1 cellular context compared by ENCODE assay signal in genomic region chr20:53622247-53623114, GRCh38.
TF ChIP-seq lines count a peak whose summit lies in the region.

No MANE protein-coding gene starts in this region.

TF ChIP-seq in HepG2, 621 proteins besides CTCF, POLR2A, EP300 and RAD21 (continued from another document and continues in another):
- TF ChIP-seq ZGPAT (CRISPR knock-in tag; IDR thresholded peaks at IDR 0.05) (peak; percentile 12; the same call in 1 of the 2 replicates), SAP130 (CRISPR knock-in tag; IDR thresholded peaks at IDR 0.05; ENCODE audit: low read depth) (peak; percentile 29; the same call in 1 of the 2 replicates), ZMYM4 (CRISPR knock-in tag; IDR thresholded peaks at IDR 0.05) (peak; percentile 64; the same call in 1 of the 2 replicates), ZNF292 (CRISPR knock-in tag; IDR thresholded peaks at IDR 0.05; ENCODE audit: borderline replicate concordance, low read depth) (peak; percentile 77), ZBTB40 (IDR thresholded peaks at IDR 0.05) (no peak), ZBTB40 (CRISPR knock-in tag; IDR thresholded peaks at IDR 0.05) (peak; percentile 36; the same call in 1 of the 2 replicates), HOXA3 (CRISPR knock-in tag; IDR thresholded peaks at IDR 0.05) (peak; percentile 82), RNF219 (CRISPR knock-in tag; IDR thresholded peaks at IDR 0.05) (peak; percentile 42; the same call in 1 of the 2 replicates), ZNF704 (CRISPR knock-in tag; IDR thresholded peaks at IDR 0.05; ENCODE audit: borderline replicate concordance) (no peak), ZNF3 (CRISPR knock-in tag; IDR thresholded peaks at IDR 0.05) (peak; percentile 77), ASH2L (IDR thresholded peaks at IDR 0.05; ENCODE audit: insufficient read length, low read depth, low read length) (peak; percentile 36), MZF1 (CRISPR knock-in tag; IDR thresholded peaks at IDR 0.05; ENCODE audit: borderline replicate concordance) (0 out of 2 replicates have a peak, but pooled peaks have one; percentile 52), GABPB1 (CRISPR knock-in tag; IDR thresholded peaks at IDR 0.05) (peak; percentile 24; the same call in 1 of the 2 replicates), MEF2D (CRISPR knock-in tag; IDR thresholded peaks at IDR 0.05) (0 out of 2 replicates have a peak, but pooled peaks have one; percentile 32), HCFC1 (IDR thresholded peaks at IDR 0.05; ENCODE audit: low read depth, low read length) (no peak), ETV5 (CRISPR knock-in tag; IDR thresholded peaks at IDR 0.05; ENCODE audit: borderline replicate concordance) (peak; percentile 74), ZNF543 (CRISPR knock-in tag; IDR thresholded peaks at IDR 0.05) (peak; percentile 66; the same call in 1 of the 2 replicates), ZHX1 (CRISPR knock-in tag; IDR thresholded peaks at IDR 0.05; ENCODE audit: low read depth) (no peak), POGK (CRISPR knock-in tag; conservative IDR thresholded peaks at IDR 0.05) (no peak), GPN1 (CRISPR knock-in tag; IDR thresholded peaks at IDR 0.05; ENCODE audit: borderline replicate concordance) (no peak), CREB3 (CRISPR knock-in tag; IDR thresholded peaks at IDR 0.05) (0 out of 2 replicates have a peak, but pooled peaks have one; percentile 55), POGZ (CRISPR knock-in tag; IDR thresholded peaks at IDR 0.05) (peak; percentile 86), HINFP (CRISPR knock-in tag; IDR thresholded peaks at IDR 0.05; ENCODE audit: low read depth) (no peak), CREM (IDR thresholded peaks at IDR 0.05) (peak; percentile 45), CREM (CRISPR knock-in tag; IDR thresholded peaks at IDR 0.05) (no peak), NR2C2 (CRISPR knock-in tag; IDR thresholded peaks at IDR 0.05; ENCODE audit: borderline replicate concordance) (peak; percentile 84), ZNF24 (IDR thresholded peaks at IDR 0.05) (0 out of 2 replicates have a peak, but pooled peaks have one; percentile 18), ZNF629 (CRISPR knock-in tag; conservative IDR thresholded peaks at IDR 0.05) (peak; percentile 100), PHF20 (CRISPR knock-in tag; IDR thresholded peaks at IDR 0.05) (no peak), ZNF747 (CRISPR knock-in tag; IDR thresholded peaks at IDR 0.05; ENCODE audit: borderline replicate concordance) (peak; percentile 37; the same call in 1 of the 2 replicates), MEIS1 (CRISPR knock-in tag; IDR thresholded peaks at IDR 0.05; ENCODE audit: borderline replicate concordance) (no peak), ZNF431 (CRISPR knock-in tag; IDR thresholded peaks at IDR 0.05; ENCODE audit: borderline replicate concordance, low read depth) (no peak), KLF12 (CRISPR knock-in tag; IDR thresholded peaks at IDR 0.05; ENCODE audit: borderline replicate concordance) (peak; percentile 34; the same call in 1 of the 2 replicates), MAFF (IDR thresholded peaks at IDR 0.05; ENCODE audit: low read depth, low read length) (peak; percentile 46), MLX (CRISPR knock-in tag; IDR thresholded peaks at IDR 0.05) (0 out of 2 replicates have a peak, but pooled peaks have one; percentile 16), LCORL (IDR thresholded peaks at IDR 0.05) (no peak), LCORL (CRISPR knock-in tag; IDR thresholded peaks at IDR 0.05) (peak; percentile 54; the same call in 1 of the 2 replicates), ARNTL (CRISPR knock-in tag; IDR thresholded peaks at IDR 0.05) (0 out of 2 replicates have a peak, but pooled peaks have one; percentile 58)
